ENCODE assay signal across 8 cellular contexts in genomic region chr9:123360161-123361085, GRCh38. TPM values are rescaled to one million over a fixed set of nuclear protein-coding genes. Genes with fewer than 3 reads are reported as not detected.
A peak's percentile ranks its signal among the peaks of the same experiment; 100 is the strongest.
DNase-seq lines count a peak whose midpoint lies in the region; ATAC-seq and TF ChIP-seq lines count a peak whose summit lies in the region.

No MANE protein-coding gene starts in this region.

- no peaks in the 10 kb centered on the region for H3K36me3 Mint-ChIP-seq in T-helper 2 cell treated with Interferon-gamma antibody and Interleukin-4, amounts not matched to agents 5 μg/mL and 100 μg/mL, for 36 hours (ENCODE audit: low read depth)
- no peaks in the 10 kb centered on the region for H3K36me3 Mint-ChIP-seq in HFFc6 (ENCODE audit: low read depth)

- H3K9me3 Mint-ChIP-seq in T-helper 2 cell treated with Interferon-gamma antibody and Interleukin-4, amounts not matched to agents 5 μg/mL and 100 μg/mL, for 36 hours = no peaks in the 10 kb centered on the region
- H3K9me3 Mint-ChIP-seq in HFFc6 = no peaks in the 10 kb centered on the region

- no peak overlapping the region for H3K4me3 ChIP-seq in right atrium auricular region
- no peak overlapping the region for H3K4me3 ChIP-seq in fibroblast of villous mesenchyme (ENCODE audit: low read depth, low read length)
- H3K4me3 ChIP-seq in lower leg skin (ENCODE audit: low read depth, poor library complexity, severe bottlenecking) = no peak overlapping the region

- DNase-seq in left cardiac atrium (peak; percentile 56), right atrium auricular region (ENCODE audit: low spot score) (no peak), RPMI8226 (peak; percentile 88), fibroblast of villous mesenchyme (ENCODE audit: low read depth) (peak; percentile 87), HFFc6 (no peak), lower leg skin (ENCODE audit: low spot score in 2 of 2) (no peak)
- peak; percentile 29 for DNase-seq in stimulated activated CD4-positive, alpha-beta T cell treated with anti-CD3 and anti-CD28 coated beads, Interleukin-4, amount 100 ng/mL, for 1 hour
- no peak for DNase-seq in T-helper 2 cell treated with Interferon-gamma antibody and Interleukin-4, amounts not matched to agents 5 μg/mL and 100 μg/mL, for 36 hours (ENCODE audit: low spot score)

- H3K27me3 ChIP-seq in right atrium auricular region = no peaks in the 10 kb centered on the region

- intact Hi-C loops in left cardiac atrium (cut with DNase I) (no loop called here), lower leg skin (cut with DNase I; ENCODE audit: low total_unique reads) (no loop called here)

- 41 to 46% methylated on average over 19 to 22 of the region's 22 CpGs for WGBS in lower leg skin, 2 donors

- no peaks in the 10 kb centered on the region for H3K36me3 ChIP-seq in right atrium auricular region

- TF ChIP-seq CTCF in right atrium auricular region (IDR thresholded peaks at IDR 0.05) (no peak), fibroblast of villous mesenchyme (IDR thresholded peaks at IDR 0.05; ENCODE audit: insufficient read depth, low read depth, low read length) (no peak), HFFc6 (IDR thresholded peaks at IDR 0.05) (no peak), lower leg skin (IDR thresholded peaks at IDR 0.05) (no peak)

- H3K27me3 Mint-ChIP-seq in T-helper 2 cell treated with Interferon-gamma antibody and Interleukin-4, amounts not matched to agents 5 μg/mL and 100 μg/mL, for 36 hours (ENCODE audit: low read depth) = no peaks in the 10 kb centered on the region
- H3K27me3 Mint-ChIP-seq in HFFc6 (ENCODE audit: insufficient read depth) = peaks cover 16% of the 10 kb centered on the region

- peaks cover 18% of the 10 kb centered on the region for H3K4me1 Mint-ChIP-seq in T-helper 2 cell treated with Interferon-gamma antibody and Interleukin-4, amounts not matched to agents 5 μg/mL and 100 μg/mL, for 36 hours (ENCODE audit: low read depth)
- H3K4me1 Mint-ChIP-seq in HFFc6 (ENCODE audit: low read depth) = peaks cover 6% of the 10 kb centered on the region; the same call in 1 of the 2 replicates

- no peak overlapping the region for H3K27ac Mint-ChIP-seq in T-helper 2 cell treated with Interferon-gamma antibody and Interleukin-4, amounts not matched to agents 5 μg/mL and 100 μg/mL, for 36 hours
- H3K27ac Mint-ChIP-seq in HFFc6 = no peak overlapping the region

- TF ChIP-seq POLR2A in lower leg skin (IDR thresholded peaks at IDR 0.05) = no peak

- H3K27ac ChIP-seq in right atrium auricular region = no peak overlapping the region

- peak; percentile 32 to 45 for ATAC-seq in left cardiac atrium

- H3K4me1 ChIP-seq in right atrium auricular region = no peaks in the 10 kb centered on the region

- H3K9me3 ChIP-seq in right atrium auricular region = no peaks in the 10 kb centered on the region

- H3K4me3 Mint-ChIP-seq in T-helper 2 cell treated with Interferon-gamma antibody and Interleukin-4, amounts not matched to agents 5 μg/mL and 100 μg/mL, for 36 hours = no peak overlapping the region
- no peak overlapping the region for H3K4me3 Mint-ChIP-seq in HFFc6

RNA-seq across cellular contexts. Expression of gene CRB2, which starts 4.4 kb away (rescaled TPM):
- total RNA-seq in left cardiac atrium = 1 to 10 TPM; 1.3 to 2.2 TPM
- total RNA-seq in right atrium auricular region = 1 to 10 TPM; 1.6 to 3.5 TPM
- under 0.01 TPM in 1 of 2 replicates, not detected in the other for total RNA-seq in fibroblast of villous mesenchyme
- total RNA-seq in HFFc6 (2021; fragmentation: NEBNext Ultra II Directional; extraction: Animal tissue kit (Norgen Biotek cat#: 25700)) = not detected
- total RNA-seq in lower leg skin = not detected

Comparison
In these comparisons a context has a peak if more than half of its experiments do, and no peak if none do; other contexts are left out.
1. DNase-seq: peak in left cardiac atrium (single experiment), RPMI8226 (single experiment), fibroblast of villous mesenchyme (single experiment) and stimulated activated CD4-positive, alpha-beta T cell treated with anti-CD3 and anti-CD28 coated beads, Interleukin-4, amount 100 ng/mL, for 1 hour (single experiment); none in right atrium auricular region (single experiment), T-helper 2 cell treated with Interferon-gamma antibody and Interleukin-4, amounts not matched to agents 5 μg/mL and 100 μg/mL, for 36 hours (single experiment), HFFc6 (single experiment) and lower leg skin (0 of 2).